ENCODE assay signal across 9 cellular contexts in genomic region chr16:84228321-84228838, GRCh38. TPM values are rescaled to one million over a fixed set of nuclear protein-coding genes. Genes with fewer than 3 reads are reported as not detected.
A peak's percentile ranks its signal among the peaks of the same experiment; 100 is the strongest.
DNase-seq lines count a peak whose midpoint lies in the region; ATAC-seq and TF ChIP-seq lines count a peak whose summit lies in the region.
"Had no signal": no experiment of that assay in that cellular context is flagged by ENCODE, and none has a peak within 500 bp of the region (broad histone marks: within the 10 kb centered on the region; RNA-seq: fewer than 3 reads in every experiment).

No MANE protein-coding gene starts in this region.

- in situ Hi-C loops in GM13977 (cut with MboI; ENCODE audit: low pct_unique_long_range_greater_than_20kb, low sequenced_read_pairs, unreplicated experiment) = no loop called here

- no peak overlapping the region for H3K27ac ChIP-seq in RWPE2 (ENCODE audit: poor library complexity, severe bottlenecking)
- peak overlapping the region; percentile 61 to 64 for H3K27ac ChIP-seq in prostate gland

- 44% methylated on average over 17 of the region's 17 CpGs for WGBS in prostate gland

- intact Hi-C loops in prostate gland (cut with DNase I) = no loop called here

- H3K36me3 ChIP-seq in RWPE2 (ENCODE audit: low read depth) = no peaks in the 10 kb centered on the region
- H3K36me3 ChIP-seq in prostate gland = no peaks in the 10 kb centered on the region

- no peak for TF ChIP-seq POLR2A in prostate gland (IDR thresholded peaks at IDR 0.05)

- H3K4me1 ChIP-seq in RWPE2 (ENCODE audit: insufficient read depth, poor library complexity, severe bottlenecking) = no peaks in the 10 kb centered on the region
- H3K4me1 ChIP-seq in prostate gland (replicated peaks) = no peaks in the 10 kb centered on the region

- H3K9me3 ChIP-seq in RWPE2 (ENCODE audit: severe bottlenecking) = no peaks in the 10 kb centered on the region
- H3K9me3 ChIP-seq in prostate gland = no peaks in the 10 kb centered on the region

- ATAC-seq in RWPE2 (ENCODE audit: low read depth) = peak; percentile 87
- no peak for ATAC-seq in GM21825 (IDR thresholded peaks at IDR 0.05; ENCODE audit: unreplicated experiment)
- no peak for ATAC-seq in GM18520 (IDR thresholded peaks at IDR 0.05; ENCODE audit: unreplicated experiment)

- H3K4me3 ChIP-seq in RWPE2 (ENCODE audit: severe bottlenecking) = no peak overlapping the region
- no peak overlapping the region for H3K4me3 ChIP-seq in fibroblast of villous mesenchyme (ENCODE audit: low read depth, low read length)
- H3K4me3 ChIP-seq in prostate gland = no peak overlapping the region

- H3K27me3 ChIP-seq in RWPE2 (ENCODE audit: insufficient read depth, poor library complexity, severe bottlenecking) (no peaks in the 10 kb centered on the region), prostate gland (replicated peaks; ENCODE audit: insufficient read depth) (no peaks in the 10 kb centered on the region)

- peak; percentile 80 for DNase-seq in ELF-1 (ENCODE audit: low read depth, low spot score)
- no peak for DNase-seq in RWPE2 (ENCODE audit: low spot score)
- DNase-seq in fibroblast of villous mesenchyme (ENCODE audit: low read depth) = peak; percentile 69
- no peak for DNase-seq in prostate gland (ENCODE audit: low spot score)
- no peak for DNase-seq in SIG-M5 (lab: John Stamatoyannopoulos, UW)
- DNase-seq in GM13977 (ENCODE audit: low spot score) = no peak
- DNase-seq: activated naive CD8-positive, alpha-beta T cell treated with anti-CD3 and anti-CD28 coated beads, Interleukin-2, amount 10 ng/mL, durations not matched to agents 7 days and 5 days had no signal

- TF ChIP-seq CTCF in RWPE2 (IDR thresholded peaks at IDR 0.05; ENCODE audit: poor library complexity, severe bottlenecking) (no peak), fibroblast of villous mesenchyme (IDR thresholded peaks at IDR 0.05; ENCODE audit: insufficient read depth, low read depth, low read length) (no peak), prostate gland (IDR thresholded peaks at IDR 0.05) (no peak), GM13977 (IDR thresholded peaks at IDR 0.05; ENCODE audit: extremely low read depth, insufficient read depth, missing control alignments) (no peak)

RNA-seq across cellular contexts. Expression of gene KCNG4, which starts 11.4 kb away (rescaled TPM):
- total RNA-seq in fibroblast of villous mesenchyme (not detected in 2 replicates), prostate gland (not detected)
- total RNA-seq: activated naive CD8-positive, alpha-beta T cell treated with anti-CD3 and anti-CD28 coated beads, Interleukin-2, amount 10 ng/mL, durations not matched to agents 7 days and 5 days had no signal

RNA-seq across cellular contexts. Expression of gene ADAD2, which starts 37.4 kb away (rescaled TPM):
- total RNA-seq in fibroblast of villous mesenchyme (not detected in 2 replicates), prostate gland (10 to 100 TPM in 1 of 2 donors, under 1 TPM in 1; 0.91 to 47.7 TPM)
- total RNA-seq: activated naive CD8-positive, alpha-beta T cell treated with anti-CD3 and anti-CD28 coated beads, Interleukin-2, amount 10 ng/mL, durations not matched to agents 7 days and 5 days had no signal

RNA-seq across cellular contexts. Expression of gene TAF1C, which starts 41.5 kb away (rescaled TPM):
- 19.4 and 20.9 TPM in 2 replicates for total RNA-seq in fibroblast of villous mesenchyme
- 10 to 100 TPM; 53.4 to 87.9 TPM for total RNA-seq in prostate gland

Comparison
In these comparisons a context has a peak if more than half of its experiments do, and no peak if none do; other contexts are left out.
1. DNase-seq: peak in ELF-1 (single experiment) and fibroblast of villous mesenchyme (single experiment); none in RWPE2 (single experiment), prostate gland (single experiment), SIG-M5 (single experiment) and GM13977 (single experiment).